8 cellular contexts compared by ENCODE assay signal in genomic region chr1:11807087-11807486, GRCh38. TPM values are rescaled to one million over a fixed set of nuclear protein-coding genes. Genes with fewer than 3 reads are reported as not detected.
DNase-seq lines count a peak whose midpoint lies in the region; ATAC-seq, FAIRE-seq and TF ChIP-seq lines count a peak whose summit lies in the region.

No MANE protein-coding gene starts in this region.

- POLR2A ChIA-PET in K562 (lab: Yijun Ruan, JAX) = interaction anchor here (0.6 to 4.7 kb wide), 14 partner anchors 9 to 783 kb away, joined by 3 to 104 read pairs (median 4); no protein-coding TSS in a partner anchor

- peaks cover 46% of the 10 kb centered on the region for H3K4me1 Mint-ChIP-seq in memory B cell

- BruUV-seq in K562 (replicated peaks; lab: Mats Ljungman, UMichigan) = no TSS peak

- H3K4me1 ChIP-seq in K562 (replicated peaks in 1 of 2; ENCODE audit: control insufficient read depth in 2 of 2, insufficient read depth in 2 of 2, low read length in 2 of 2) (peaks cover 27 to 34% of the 10 kb centered on the region in 2 experiments; a peak in 4 of 5 replicates), tibial artery (peaks cover 0 to 61% (median 42%) of the 10 kb centered on the region in 4 donors)

- intact Hi-C loops in K562 (cut with micrococcal nuclease) = no loop called here
- intact Hi-C loops in tibial artery (cut with DNase I; ENCODE audit: low total_unique reads) = loop anchor here (5.0 to 10.0 kb wide), 2 partner anchors 70 to 152 kb away; partner anchors contain the start of genes AGTRAP, FBXO2 and FBXO44

- no peaks in the 10 kb centered on the region for H3K9me3 ChIP-seq in K562 (replicated peaks; ENCODE audit: control insufficient read depth, insufficient read depth, low read depth, low read length)
- H3K9me3 ChIP-seq in tibial artery = no peaks in the 10 kb centered on the region

- peaks cover 12% of the 10 kb centered on the region for H3K36me3 Mint-ChIP-seq in memory B cell

- H3K27me3 ChIP-seq in K562 (ENCODE audit: control insufficient read depth in 2 of 2, insufficient read depth in 2 of 2, low read length in 2 of 2) (no peaks in the 10 kb centered on the region), tibial artery (no peaks in the 10 kb centered on the region)

- no peak for TF ChIP-seq EP300 in K562 (IDR thresholded peaks at IDR 0.05; ENCODE audit: low read length)

- H3K9ac ChIP-seq in K562 (ENCODE audit: insufficient read depth in 1 of 2, low read depth in 2 of 2, low read length in 2 of 2) = peak overlapping the region; percentile 77 to 87; a peak in 3 of 4 replicates

- in situ Hi-C loops in K562 (cut with MboI) = no loop called here

- no peak for TF ChIP-seq CTCF in K562 (IDR thresholded peaks at IDR 0.05 in 2 of 3, conservative IDR thresholded peaks at IDR 0.05 in 1 of 3; ENCODE audit: insufficient read depth in 2 of 3, low read depth in 1 of 3, low read length in 3 of 3)
- no peak for TF ChIP-seq CTCF in tibial artery (IDR thresholded peaks at IDR 0.05)

- H4K20me1 ChIP-seq in K562 (replicated peaks; ENCODE audit: control insufficient read depth, insufficient read depth, low read length) = 0 out of 2 replicates have a peak, but pooled peaks cover 5% of the 10 kb centered on the region

- peak overlapping the region; percentile 94 for H3K27ac Mint-ChIP-seq in memory B cell

- H3K79me2 ChIP-seq in K562 (ENCODE audit: control insufficient read depth, insufficient read depth, low read length) = peaks cover 77% of the 10 kb centered on the region

- H2AFZ ChIP-seq in K562 (ENCODE audit: low read depth, low read length) = 0 out of 2 replicates have a peak overlapping the region, but pooled peaks have one; percentile 91

- H3K27ac ChIP-seq in K562 (ENCODE audit: extremely low read depth, low read depth, low read length) (peak overlapping the region; percentile 78), tibial artery (peak overlapping the region; percentile 97)

- peaks cover 52% of the 10 kb centered on the region for H3K36me3 ChIP-seq in K562 (ENCODE audit: control insufficient read depth, insufficient read depth, low read length)
- H3K36me3 ChIP-seq in tibial artery = peaks cover 5 to 31% (median 7%) of the 10 kb centered on the region in 3 donors

- WGBS in K562 (ENCODE audit: insufficient coverage, low coverage, missing lambda C conversion rate) = 2% methylated on average over 3 of the region's 3 CpGs

- peak overlapping the region; percentile 81 for H3K4me3 ChIP-seq in K562
- peak overlapping the region; percentile 72 to 74 for H3K4me3 ChIP-seq in tibial artery

- peak overlapping the region; percentile 90 for H3K4me2 ChIP-seq in K562 (ENCODE audit: insufficient read depth, low read length)

- no peak for TF ChIP-seq POLR2A in K562 (conservative IDR thresholded peaks at IDR 0.05)

- CTCF ChIA-PET in K562 (lab: Yijun Ruan, JAX; ENCODE audit: low intra/inter-chr PET ratio) = no interaction called here

- no peaks in the 10 kb centered on the region for H3K9me3 Mint-ChIP-seq in memory B cell

- no peaks in the 10 kb centered on the region for H3K27me3 Mint-ChIP-seq in memory B cell

- H3K4me3 Mint-ChIP-seq in memory B cell = peak overlapping the region; percentile 94

- TF ChIP-seq RAD21 in K562 (CRISPR knock-in tag; conservative IDR thresholded peaks at IDR 0.05 in 1 of 2, IDR thresholded peaks at IDR 0.05 in 1 of 2) = 0 out of 4 replicates have a peak, but pooled peaks of 1 of the 2 experiments have one; percentile 4

- DNase-seq in activated effector memory CD4-positive, alpha-beta T cell treated with anti-CD3 and anti-CD28 coated beads, Interleukin-2, amount 50 U/mL, for 16 hours = peak; percentile 5
- DNase-seq in activated effector memory CD4-positive, alpha-beta T cell treated with Interleukin-2 at 50 U/mL for 16 hours = no peak
- DNase-seq in K562 (ENCODE audit: extremely low read depth in 1 of 4, low spot score in 3 of 4) (no peak), memory B cell (ENCODE audit: low spot score in 2 of 2) (no peak), tibial artery (no peak), HuH-7 (ENCODE audit: low spot score) (no peak)

- no peaks in the 10 kb centered on the region for H3K9me1 ChIP-seq in K562 (ENCODE audit: control insufficient read depth, insufficient read depth, low read length)

- FAIRE-seq in K562 (lab: Jason Lieb, UNC) = no peak

- ATAC-seq in K562 (no peak), memory B cell (ENCODE audit: low read depth) (no peak), GM18870 (IDR thresholded peaks at IDR 0.05; ENCODE audit: unreplicated experiment) (no peak), HG03045 (IDR thresholded peaks at IDR 0.05; ENCODE audit: unreplicated experiment) (no peak)

RNA-seq across cellular contexts. Expression of gene CLCN6, which starts 1.1 kb away (rescaled TPM):
- 146 and 184 TPM in 2 replicates for total RNA-seq in K562 (2011; cell fraction: chromatin; rRNA removed; ENCODE audit: low replicate concordance)
- total RNA-seq in K562 (2011; cell fraction: nucleolus; rRNA removed) = 89.9 and 94.4 TPM in 2 replicates
- 121 and 143 TPM in 2 replicates for total RNA-seq in K562 (2011; cell fraction: nucleoplasm; rRNA removed)
- total RNA-seq in K562 (2014; rRNA removed) (10.0 and 10.6 TPM in 2 replicates), K562 (2014; rRNA removed; fragmentation: Illumina TruSeq; extraction: Trizol) (11.4 TPM in 2 replicates), K562 (2015; rRNA removed; fragmentation: Illumina TruSeq; extraction: Trizol) (13.6 and 13.9 TPM in 2 replicates), K562 (2021) (21.8 and 22.5 TPM in 2 replicates)
- polyA plus RNA-seq in K562 (2011; rRNA removed) (13.6 and 22.6 TPM in 2 replicates), K562 (2014; fragmentation: Illumina TruSeq; extraction: Trizol) (18.3 and 20.9 TPM in 2 replicates), K562 (2014; fragmentation: Nextera tagmentation; extraction: Ambion mirVana) (1 to 10 TPM; 2.0 to 3.1 TPM), K562 (2014; rRNA removed) (21.5 and 23.1 TPM in 2 replicates)
- 10.5 and 18.0 TPM in 2 replicates for polyA plus RNA-seq in K562 (2011; cell fraction: cytosol; rRNA removed)
- 89.4 and 98.5 TPM in 2 replicates for polyA plus RNA-seq in K562 (2011; cell fraction: nucleus; rRNA removed)
- polyA plus RNA-seq in K562 (2012) = 16.6 and 16.7 TPM in 2 replicates
- polyA minus RNA-seq in K562 (2011; rRNA and poly(A)+ RNA removed) = 19.0 and 22.2 TPM in 2 replicates
- 10.5 and 10.8 TPM in 2 replicates for polyA minus RNA-seq in K562 (2011; cell fraction: cytosol; rRNA and poly(A)+ RNA removed)
- 18.2 and 38.1 TPM in 2 replicates for polyA minus RNA-seq in K562 (2011; cell fraction: nucleus; rRNA and poly(A)+ RNA removed)

RNA-seq across cellular contexts. Expression of gene MTHFR, which starts 1.3 kb away (rescaled TPM):
- total RNA-seq in K562 (2011; cell fraction: chromatin; rRNA removed; ENCODE audit: low replicate concordance) = 242 and 493 TPM in 2 replicates
- total RNA-seq in K562 (2011; cell fraction: nucleolus; rRNA removed) = 319 and 327 TPM in 2 replicates
- total RNA-seq in K562 (2011; cell fraction: nucleoplasm; rRNA removed) = 296 TPM in 2 replicates
- total RNA-seq in K562 (2014; rRNA removed) = 77.9 and 94.5 TPM in 2 replicates
- 45.3 and 45.6 TPM in 2 replicates for total RNA-seq in K562 (2014; rRNA removed; fragmentation: Illumina TruSeq; extraction: Trizol)
- 65.4 and 66.1 TPM in 2 replicates for total RNA-seq in K562 (2015; rRNA removed; fragmentation: Illumina TruSeq; extraction: Trizol)
- 94.1 and 104 TPM in 2 replicates for total RNA-seq in K562 (2021)
- 47.6 and 56.6 TPM in 2 replicates for polyA plus RNA-seq in K562 (2011; rRNA removed)
- polyA plus RNA-seq in K562 (2011; cell fraction: cytosol; rRNA removed) = 49.3 and 67.6 TPM in 2 replicates
- 62.6 and 87.9 TPM in 2 replicates for polyA plus RNA-seq in K562 (2011; cell fraction: nucleus; rRNA removed)
- polyA plus RNA-seq in K562 (2012) = 59.9 and 109 TPM in 2 replicates
- polyA plus RNA-seq in K562 (2014; fragmentation: Illumina TruSeq; extraction: Trizol) = 62.6 and 78.7 TPM in 2 replicates
- 1 to 10 TPM; 5.0 to 5.4 TPM for polyA plus RNA-seq in K562 (2014; fragmentation: Nextera tagmentation; extraction: Ambion mirVana)
- 57.3 and 72.7 TPM in 2 replicates for polyA plus RNA-seq in K562 (2014; rRNA removed)
- polyA minus RNA-seq in K562 (2011; rRNA and poly(A)+ RNA removed) = 103 and 105 TPM in 2 replicates
- 72.6 and 84.0 TPM in 2 replicates for polyA minus RNA-seq in K562 (2011; cell fraction: cytosol; rRNA and poly(A)+ RNA removed)
- polyA minus RNA-seq in K562 (2011; cell fraction: nucleus; rRNA and poly(A)+ RNA removed) = 87.4 and 136 TPM in 2 replicates

RNA-seq across cellular contexts. Expression of gene NPPA, which starts 40.5 kb away (rescaled TPM):
- not detected in 2 replicates for total RNA-seq in K562 (2011; cell fraction: chromatin; rRNA removed; ENCODE audit: low replicate concordance)
- not detected in 2 replicates for total RNA-seq in K562 (2011; cell fraction: nucleolus; rRNA removed)
- not detected in 2 replicates for total RNA-seq in K562 (2011; cell fraction: nucleoplasm; rRNA removed)
- total RNA-seq in K562 (2014; rRNA removed) (not detected in 2 replicates), K562 (2014; rRNA removed; fragmentation: Illumina TruSeq; extraction: Trizol) (not detected in 2 replicates), K562 (2015; rRNA removed; fragmentation: Illumina TruSeq; extraction: Trizol) (not detected in 2 replicates), K562 (2021) (not detected in 2 replicates)
- polyA plus RNA-seq in K562 (2011; rRNA removed) (not detected in 2 replicates), K562 (2014; fragmentation: Illumina TruSeq; extraction: Trizol) (not detected in 2 replicates), K562 (2014; fragmentation: Nextera tagmentation; extraction: Ambion mirVana) (not detected), K562 (2014; rRNA removed) (not detected in 2 replicates)
- not detected in 2 replicates for polyA plus RNA-seq in K562 (2011; cell fraction: cytosol; rRNA removed)
- not detected in 2 replicates for polyA plus RNA-seq in K562 (2011; cell fraction: nucleus; rRNA removed)
- polyA plus RNA-seq in K562 (2012) = 0.37 and 0.44 TPM in 2 replicates
- polyA minus RNA-seq in K562 (2011; rRNA and poly(A)+ RNA removed) = not detected in 2 replicates
- polyA minus RNA-seq in K562 (2011; cell fraction: cytosol; rRNA and poly(A)+ RNA removed) = not detected in 2 replicates
- not detected in 2 replicates for polyA minus RNA-seq in K562 (2011; cell fraction: nucleus; rRNA and poly(A)+ RNA removed)

RNA-seq across cellular contexts. Expression of gene C1orf167, which starts 45.1 kb away (rescaled TPM):
- total RNA-seq in K562 (2011; cell fraction: chromatin; rRNA removed; ENCODE audit: low replicate concordance) = 2.8 and 5.6 TPM in 2 replicates
- 2.3 and 3.4 TPM in 2 replicates for total RNA-seq in K562 (2011; cell fraction: nucleolus; rRNA removed)
- total RNA-seq in K562 (2011; cell fraction: nucleoplasm; rRNA removed) = 2.1 TPM in 2 replicates
- 0.37 and 0.73 TPM in 2 replicates for total RNA-seq in K562 (2014; rRNA removed)
- total RNA-seq in K562 (2014; rRNA removed; fragmentation: Illumina TruSeq; extraction: Trizol) = 0.10 and 0.29 TPM in 2 replicates
- total RNA-seq in K562 (2015; rRNA removed; fragmentation: Illumina TruSeq; extraction: Trizol) = 0.22 and 0.53 TPM in 2 replicates
- total RNA-seq in K562 (2021) = 0.82 and 1.2 TPM in 2 replicates
- polyA plus RNA-seq in K562 (2011; rRNA removed) = 0.29 and 0.73 TPM in 2 replicates
- polyA plus RNA-seq in K562 (2011; cell fraction: cytosol; rRNA removed) = 0.31 and 0.53 TPM in 2 replicates
- 2.2 and 3.2 TPM in 2 replicates for polyA plus RNA-seq in K562 (2011; cell fraction: nucleus; rRNA removed)
- 0.48 and 2.0 TPM in 2 replicates for polyA plus RNA-seq in K562 (2012)
- 0.29 and 0.31 TPM in 2 replicates for polyA plus RNA-seq in K562 (2014; fragmentation: Illumina TruSeq; extraction: Trizol)
- polyA plus RNA-seq in K562 (2014; fragmentation: Nextera tagmentation; extraction: Ambion mirVana) = not detected
- polyA plus RNA-seq in K562 (2014; rRNA removed) = 0.86 and 0.94 TPM in 2 replicates
- polyA minus RNA-seq in K562 (2011; rRNA and poly(A)+ RNA removed) = 0.14 and 0.27 TPM in 2 replicates
- polyA minus RNA-seq in K562 (2011; cell fraction: cytosol; rRNA and poly(A)+ RNA removed) = 0.38 and 0.91 TPM in 2 replicates
- 0.78 and 0.81 TPM in 2 replicates for polyA minus RNA-seq in K562 (2011; cell fraction: nucleus; rRNA and poly(A)+ RNA removed)

RNA-seq across cellular contexts. Expression of gene NPPB, which starts 51.7 kb away (rescaled TPM):
- not detected in 2 replicates for total RNA-seq in K562 (2011; cell fraction: chromatin; rRNA removed; ENCODE audit: low replicate concordance)
- not detected in 2 replicates for total RNA-seq in K562 (2011; cell fraction: nucleolus; rRNA removed)
- not detected in 2 replicates for total RNA-seq in K562 (2011; cell fraction: nucleoplasm; rRNA removed)
- total RNA-seq in K562 (2014; rRNA removed) = not detected in 2 replicates
- total RNA-seq in K562 (2014; rRNA removed; fragmentation: Illumina TruSeq; extraction: Trizol) = not detected in 2 replicates
- not detected in 2 replicates for total RNA-seq in K562 (2015; rRNA removed; fragmentation: Illumina TruSeq; extraction: Trizol)
- not detected in 2 replicates for total RNA-seq in K562 (2021)
- polyA plus RNA-seq in K562 (2011; rRNA removed) = not detected in 2 replicates
- polyA plus RNA-seq in K562 (2011; cell fraction: cytosol; rRNA removed) = not detected in 2 replicates
- polyA plus RNA-seq in K562 (2011; cell fraction: nucleus; rRNA removed) = not detected in 2 replicates
- polyA plus RNA-seq in K562 (2012) = not detected in 2 replicates
- polyA plus RNA-seq in K562 (2014; fragmentation: Illumina TruSeq; extraction: Trizol) = not detected in 2 replicates
- polyA plus RNA-seq in K562 (2014; fragmentation: Nextera tagmentation; extraction: Ambion mirVana) = not detected
- polyA plus RNA-seq in K562 (2014; rRNA removed) = not detected in 2 replicates
- polyA minus RNA-seq in K562 (2011; rRNA and poly(A)+ RNA removed) = not detected in 2 replicates
- not detected in 2 replicates for polyA minus RNA-seq in K562 (2011; cell fraction: cytosol; rRNA and poly(A)+ RNA removed)
- not detected in 2 replicates for polyA minus RNA-seq in K562 (2011; cell fraction: nucleus; rRNA and poly(A)+ RNA removed)
